In the genomic region with DNA sequence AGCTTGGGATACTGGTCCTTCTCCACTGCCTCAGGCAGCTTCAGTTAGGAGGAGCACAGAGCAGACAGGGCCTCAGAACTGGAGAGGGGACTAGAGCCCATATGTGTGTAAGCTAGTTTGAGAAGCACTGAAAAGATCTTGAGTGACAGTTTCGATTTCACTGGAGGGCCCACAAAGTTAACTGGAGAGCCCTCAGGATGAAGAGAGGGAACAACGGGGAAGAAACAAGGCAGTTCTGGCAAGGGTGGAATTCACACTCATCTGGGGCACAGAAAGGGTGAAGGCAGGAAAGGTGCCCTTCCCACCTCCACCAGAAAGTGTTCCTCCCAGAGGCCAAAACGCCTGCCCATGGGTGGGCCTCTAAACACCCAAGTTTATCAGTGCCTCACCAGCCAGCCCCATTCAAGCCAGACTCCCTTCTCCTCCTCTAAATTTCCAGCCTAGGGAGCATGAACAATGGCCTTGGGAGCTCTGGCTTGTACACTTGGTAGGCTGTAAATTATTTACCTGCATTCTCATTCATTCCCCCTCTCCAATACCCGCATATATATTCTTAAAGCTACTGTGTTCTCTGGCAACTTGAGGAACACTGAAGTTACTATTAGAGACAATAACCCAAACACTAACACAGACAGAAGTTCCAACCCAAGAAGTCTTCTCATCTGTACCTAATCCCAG, we compare ENCODE assay signal across 1 cellular context.
TF ChIP-seq lines count a peak whose summit lies in the region.

No MANE protein-coding gene starts in this region.

TF ChIP-seq in GM23338, 12 proteins besides CTCF, POLR2A, EP300 and RAD21 (continued from another document):
- TF ChIP-seq, protein P1, sequence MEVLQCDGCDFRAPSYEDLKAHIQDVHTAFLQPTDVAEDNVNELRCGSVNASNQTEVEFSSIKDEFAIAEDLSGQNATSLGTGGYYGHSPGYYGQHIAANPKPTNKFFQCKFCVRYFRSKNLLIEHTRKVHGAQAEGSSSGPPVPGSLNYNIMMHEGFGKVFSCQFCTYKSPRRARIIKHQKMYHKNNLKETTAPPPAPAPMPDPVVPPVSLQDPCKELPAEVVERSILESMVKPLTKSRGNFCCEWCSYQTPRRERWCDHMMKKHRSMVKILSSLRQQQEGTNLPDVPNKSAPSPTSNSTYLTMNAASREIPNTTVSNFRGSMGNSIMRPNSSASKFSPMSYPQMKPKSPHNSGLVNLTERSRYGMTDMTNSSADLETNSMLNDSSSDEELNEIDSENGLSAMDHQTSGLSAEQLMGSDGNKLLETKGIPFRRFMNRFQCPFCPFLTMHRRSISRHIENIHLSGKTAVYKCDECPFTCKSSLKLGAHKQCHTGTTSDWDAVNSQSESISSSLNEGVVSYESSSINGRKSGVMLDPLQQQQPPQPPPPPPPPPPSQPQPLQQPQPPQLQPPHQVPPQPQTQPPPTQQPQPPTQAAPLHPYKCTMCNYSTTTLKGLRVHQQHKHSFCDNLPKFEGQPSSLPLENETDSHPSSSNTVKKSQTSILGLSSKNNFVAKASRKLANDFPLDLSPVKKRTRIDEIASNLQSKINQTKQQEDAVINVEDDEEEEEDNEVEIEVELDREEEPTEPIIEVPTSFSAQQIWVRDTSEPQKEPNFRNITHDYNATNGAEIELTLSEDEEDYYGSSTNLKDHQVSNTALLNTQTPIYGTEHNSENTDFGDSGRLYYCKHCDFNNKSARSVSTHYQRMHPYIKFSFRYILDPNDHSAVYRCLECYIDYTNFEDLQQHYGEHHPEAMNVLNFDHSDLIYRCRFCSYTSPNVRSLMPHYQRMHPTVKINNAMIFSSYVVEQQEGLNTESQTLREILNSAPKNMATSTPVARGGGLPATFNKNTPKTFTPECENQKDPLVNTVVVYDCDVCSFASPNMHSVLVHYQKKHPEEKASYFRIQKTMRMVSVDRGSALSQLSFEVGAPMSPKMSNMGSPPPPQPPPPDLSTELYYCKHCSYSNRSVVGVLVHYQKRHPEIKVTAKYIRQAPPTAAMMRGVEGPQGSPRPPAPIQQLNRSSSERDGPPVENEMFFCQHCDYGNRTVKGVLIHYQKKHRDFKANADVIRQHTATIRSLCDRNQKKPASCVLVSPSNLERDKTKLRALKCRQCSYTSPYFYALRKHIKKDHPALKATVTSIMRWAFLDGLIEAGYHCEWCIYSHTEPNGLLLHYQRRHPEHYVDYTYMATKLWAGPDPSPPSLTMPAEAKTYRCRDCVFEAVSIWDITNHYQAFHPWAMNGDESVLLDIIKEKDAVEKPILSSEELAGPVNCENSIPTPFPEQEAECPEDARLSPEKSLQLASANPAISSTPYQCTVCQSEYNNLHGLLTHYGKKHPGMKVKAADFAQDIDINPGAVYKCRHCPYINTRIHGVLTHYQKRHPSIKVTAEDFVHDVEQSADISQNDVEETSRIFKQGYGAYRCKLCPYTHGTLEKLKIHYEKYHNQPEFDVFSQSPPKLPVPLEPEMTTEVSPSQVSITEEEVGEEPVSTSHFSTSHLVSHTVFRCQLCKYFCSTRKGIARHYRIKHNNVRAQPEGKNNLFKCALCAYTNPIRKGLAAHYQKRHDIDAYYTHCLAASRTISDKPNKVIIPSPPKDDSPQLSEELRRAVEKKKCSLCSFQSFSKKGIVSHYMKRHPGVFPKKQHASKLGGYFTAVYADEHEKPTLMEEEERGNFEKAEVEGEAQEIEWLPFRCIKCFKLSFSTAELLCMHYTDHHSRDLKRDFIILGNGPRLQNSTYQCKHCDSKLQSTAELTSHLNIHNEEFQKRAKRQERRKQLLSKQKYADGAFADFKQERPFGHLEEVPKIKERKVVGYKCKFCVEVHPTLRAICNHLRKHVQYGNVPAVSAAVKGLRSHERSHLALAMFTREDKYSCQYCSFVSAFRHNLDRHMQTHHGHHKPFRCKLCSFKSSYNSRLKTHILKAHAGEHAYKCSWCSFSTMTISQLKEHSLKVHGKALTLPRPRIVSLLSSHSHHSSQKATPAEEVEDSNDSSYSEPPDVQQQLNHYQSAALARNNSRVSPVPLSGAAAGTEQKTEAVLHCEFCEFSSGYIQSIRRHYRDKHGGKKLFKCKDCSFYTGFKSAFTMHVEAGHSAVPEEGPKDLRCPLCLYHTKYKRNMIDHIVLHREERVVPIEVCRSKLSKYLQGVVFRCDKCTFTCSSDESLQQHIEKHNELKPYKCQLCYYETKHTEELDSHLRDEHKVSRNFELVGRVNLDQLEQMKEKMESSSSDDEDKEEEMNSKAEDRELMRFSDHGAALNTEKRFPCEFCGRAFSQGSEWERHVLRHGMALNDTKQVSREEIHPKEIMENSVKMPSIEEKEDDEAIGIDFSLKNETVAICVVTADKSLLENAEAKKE (CRISPR knock-in tag; IDR thresholded peaks at IDR 0.05): no peak
- no peak for TF ChIP-seq POLR2AphosphoS5 (IDR thresholded peaks at IDR 0.05; ENCODE audit: low read depth)
- no peak for TF ChIP-seq ZNF114 (CRISPR knock-in tag; IDR thresholded peaks at IDR 0.05)
- TF ChIP-seq ETS1 (IDR thresholded peaks at IDR 0.05): no peak
- no peak for TF ChIP-seq EZH2 (IDR thresholded peaks at IDR 0.05; ENCODE audit: low read depth, unreplicated experiment)
- TF ChIP-seq, protein P2, sequence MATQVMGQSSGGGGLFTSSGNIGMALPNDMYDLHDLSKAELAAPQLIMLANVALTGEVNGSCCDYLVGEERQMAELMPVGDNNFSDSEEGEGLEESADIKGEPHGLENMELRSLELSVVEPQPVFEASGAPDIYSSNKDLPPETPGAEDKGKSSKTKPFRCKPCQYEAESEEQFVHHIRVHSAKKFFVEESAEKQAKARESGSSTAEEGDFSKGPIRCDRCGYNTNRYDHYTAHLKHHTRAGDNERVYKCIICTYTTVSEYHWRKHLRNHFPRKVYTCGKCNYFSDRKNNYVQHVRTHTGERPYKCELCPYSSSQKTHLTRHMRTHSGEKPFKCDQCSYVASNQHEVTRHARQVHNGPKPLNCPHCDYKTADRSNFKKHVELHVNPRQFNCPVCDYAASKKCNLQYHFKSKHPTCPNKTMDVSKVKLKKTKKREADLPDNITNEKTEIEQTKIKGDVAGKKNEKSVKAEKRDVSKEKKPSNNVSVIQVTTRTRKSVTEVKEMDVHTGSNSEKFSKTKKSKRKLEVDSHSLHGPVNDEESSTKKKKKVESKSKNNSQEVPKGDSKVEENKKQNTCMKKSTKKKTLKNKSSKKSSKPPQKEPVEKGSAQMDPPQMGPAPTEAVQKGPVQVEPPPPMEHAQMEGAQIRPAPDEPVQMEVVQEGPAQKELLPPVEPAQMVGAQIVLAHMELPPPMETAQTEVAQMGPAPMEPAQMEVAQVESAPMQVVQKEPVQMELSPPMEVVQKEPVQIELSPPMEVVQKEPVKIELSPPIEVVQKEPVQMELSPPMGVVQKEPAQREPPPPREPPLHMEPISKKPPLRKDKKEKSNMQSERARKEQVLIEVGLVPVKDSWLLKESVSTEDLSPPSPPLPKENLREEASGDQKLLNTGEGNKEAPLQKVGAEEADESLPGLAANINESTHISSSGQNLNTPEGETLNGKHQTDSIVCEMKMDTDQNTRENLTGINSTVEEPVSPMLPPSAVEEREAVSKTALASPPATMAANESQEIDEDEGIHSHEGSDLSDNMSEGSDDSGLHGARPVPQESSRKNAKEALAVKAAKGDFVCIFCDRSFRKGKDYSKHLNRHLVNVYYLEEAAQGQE (IDR thresholded peaks at IDR 0.05; ENCODE audit: unreplicated experiment): no peak
- no peak for TF ChIP-seq EZH2phosphoT487 (IDR thresholded peaks at IDR 0.05; ENCODE audit: unreplicated experiment)
- no peak for TF ChIP-seq CREB1 (CRISPR knock-in tag; IDR thresholded peaks at IDR 0.05; ENCODE audit: low read depth)
- TF ChIP-seq JUNB (IDR thresholded peaks at IDR 0.05; ENCODE audit: unreplicated experiment): no peak
- no peak for TF ChIP-seq ZNF331 (CRISPR knock-in tag; IDR thresholded peaks at IDR 0.05; ENCODE audit: low read depth)
- TF ChIP-seq STAT1 (IDR thresholded peaks at IDR 0.05; ENCODE audit: unreplicated experiment): no peak
TF ChIP-seq in GM23338: peak in this region for 0.
